11 cellular contexts compared by ENCODE assay signal in genomic region chr1:68384872-68385390, GRCh38.
DNase-seq lines count a peak whose midpoint lies in the region; ATAC-seq, FAIRE-seq and TF ChIP-seq lines count a peak whose summit lies in the region.
"Had no signal": no experiment of that assay in that cellular context is flagged by ENCODE, and none has a peak within 500 bp of the region (broad histone marks: within the 10 kb centered on the region; RNA-seq: fewer than 3 reads in every experiment).

No MANE protein-coding gene starts in this region.

- no peak for TF ChIP-seq POLR2A in H54 (IDR thresholded peaks at IDR 0.05; ENCODE audit: low read depth, low read length)

- no peaks in the 10 kb centered on the region for H3K9me3 ChIP-seq in SJSA1 (replicated peaks)

- peaks cover 25% of the 10 kb centered on the region for H3K4me1 ChIP-seq in SJSA1 (replicated peaks)

- ATAC-seq in HG03520 (IDR thresholded peaks at IDR 0.05; ENCODE audit: unreplicated experiment) (no peak), GM21528 (IDR thresholded peaks at IDR 0.05; ENCODE audit: low FRiP score, unreplicated experiment) (no peak)

- H3K27ac ChIP-seq in SJSA1: peak overlapping the region; percentile 71

- no peak for TF ChIP-seq CTCF in fibroblast of mammary gland (conservative IDR thresholded peaks at IDR 0.05; ENCODE audit: control insufficient read depth, insufficient read depth, low read depth, low read length)

- H3K27me3 ChIP-seq in SJSA1 (replicated peaks): no peaks in the 10 kb centered on the region

- H3K4me3 ChIP-seq in SJSA1: no peak overlapping the region
- H3K4me3 ChIP-seq in fibroblast of mammary gland (ENCODE audit: control insufficient read depth, low read depth, low read length): no peak overlapping the region

- no peak overlapping the region for H3K4me3 Mint-ChIP-seq in activated T-helper 1 cell treated with anti-CD3 and anti-CD28 coated beads, Interleukin-12 subunit alpha, Interleukin-12 subunit beta, Interleukin-2, Interleukin-4 antibody, amounts not matched to agents 30 ng/mL and 10 ng/mL and 1 ng/mL, durations not matched to agents 14 hours and 24 hours and 36 hours
- H3K4me3 Mint-ChIP-seq: stimulated activated naive CD8-positive, alpha-beta T cell treated with anti-CD3 and anti-CD28 coated beads, Interleukin-15, Interleukin-2, amounts not matched to agents 100 ng/mL and 50 ng/mL, for 24 hours had no signal

- H3K27me3 Mint-ChIP-seq in activated T-helper 1 cell treated with anti-CD3 and anti-CD28 coated beads, Interleukin-12 subunit alpha, Interleukin-12 subunit beta, Interleukin-2, Interleukin-4 antibody, amounts not matched to agents 30 ng/mL and 10 ng/mL and 1 ng/mL, durations not matched to agents 14 hours and 24 hours and 36 hours (ENCODE audit: insufficient read depth): no peaks in the 10 kb centered on the region
- H3K27me3 Mint-ChIP-seq: stimulated activated naive CD8-positive, alpha-beta T cell treated with anti-CD3 and anti-CD28 coated beads, Interleukin-15, Interleukin-2, amounts not matched to agents 100 ng/mL and 50 ng/mL, for 24 hours had no signal

- H3K36me3 ChIP-seq in SJSA1: no peaks in the 10 kb centered on the region

- DNase-seq in H54 (ENCODE audit: insufficient read length, low spot score) (no peak), SJSA1 (ENCODE audit: low read depth in 1 of 2, low spot score in 2 of 2) (no peak), fibroblast of mammary gland (ENCODE audit: low read depth) (peak; percentile 92), renal cortical epithelial cell (ENCODE audit: low read depth) (peak; percentile 77)
- no peak for DNase-seq in activated CD4-positive, alpha-beta T cell treated with anti-CD3 and anti-CD28 coated beads, Interleukin-2, amount 50 U/mL, for 4 hours
- DNase-seq in activated T-helper 1 cell treated with anti-CD3 and anti-CD28 coated beads, Interleukin-12 subunit alpha, Interleukin-12 subunit beta, Interleukin-2, Interleukin-4 antibody, amounts not matched to agents 30 ng/mL and 10 ng/mL and 1 ng/mL, durations not matched to agents 14 hours and 24 hours and 36 hours (ENCODE audit: low spot score): no peak
- DNase-seq: DND-41, NCI-H1694 had no signal

- intact Hi-C loops in activated T-helper 1 cell treated with anti-CD3 and anti-CD28 coated beads, Interleukin-12 subunit alpha, Interleukin-12 subunit beta, Interleukin-2, Interleukin-4 antibody, amounts not matched to agents 30 ng/mL and 10 ng/mL and 1 ng/mL, durations not matched to agents 14 hours and 24 hours and 36 hours (cut with micrococcal nuclease): no loop called here

- H3K27ac Mint-ChIP-seq in activated T-helper 1 cell treated with anti-CD3 and anti-CD28 coated beads, Interleukin-12 subunit alpha, Interleukin-12 subunit beta, Interleukin-2, Interleukin-4 antibody, amounts not matched to agents 30 ng/mL and 10 ng/mL and 1 ng/mL, durations not matched to agents 14 hours and 24 hours and 36 hours: no peak overlapping the region
- H3K27ac Mint-ChIP-seq: stimulated activated naive CD8-positive, alpha-beta T cell treated with anti-CD3 and anti-CD28 coated beads, Interleukin-15, Interleukin-2, amounts not matched to agents 100 ng/mL and 50 ng/mL, for 24 hours had no signal

- FAIRE-seq in H54 (lab: Jason Lieb, UNC): peak; percentile 94

- H3K4me1 Mint-ChIP-seq in activated T-helper 1 cell treated with anti-CD3 and anti-CD28 coated beads, Interleukin-12 subunit alpha, Interleukin-12 subunit beta, Interleukin-2, Interleukin-4 antibody, amounts not matched to agents 30 ng/mL and 10 ng/mL and 1 ng/mL, durations not matched to agents 14 hours and 24 hours and 36 hours (ENCODE audit: low read depth): no peaks in the 10 kb centered on the region

- H3K36me3 Mint-ChIP-seq in activated T-helper 1 cell treated with anti-CD3 and anti-CD28 coated beads, Interleukin-12 subunit alpha, Interleukin-12 subunit beta, Interleukin-2, Interleukin-4 antibody, amounts not matched to agents 30 ng/mL and 10 ng/mL and 1 ng/mL, durations not matched to agents 14 hours and 24 hours and 36 hours (ENCODE audit: low read depth): no peaks in the 10 kb centered on the region

- no peaks in the 10 kb centered on the region for H3K9me3 Mint-ChIP-seq in activated T-helper 1 cell treated with anti-CD3 and anti-CD28 coated beads, Interleukin-12 subunit alpha, Interleukin-12 subunit beta, Interleukin-2, Interleukin-4 antibody, amounts not matched to agents 30 ng/mL and 10 ng/mL and 1 ng/mL, durations not matched to agents 14 hours and 24 hours and 36 hours
- H3K9me3 Mint-ChIP-seq: stimulated activated naive CD8-positive, alpha-beta T cell treated with anti-CD3 and anti-CD28 coated beads, Interleukin-15, Interleukin-2, amounts not matched to agents 100 ng/mL and 50 ng/mL, for 24 hours had no signal

Comparison
In these comparisons a context has a peak if more than half of its experiments do, and no peak if none do; other contexts are left out.
1. DNase-seq: peak in fibroblast of mammary gland (single experiment) and renal cortical epithelial cell (single experiment); none in H54 (single experiment), SJSA1 (0 of 2), activated CD4-positive, alpha-beta T cell treated with anti-CD3 and anti-CD28 coated beads, Interleukin-2, amount 50 U/mL, for 4 hours (0 of 2) and activated T-helper 1 cell treated with anti-CD3 and anti-CD28 coated beads, Interleukin-12 subunit alpha, Interleukin-12 subunit beta, Interleukin-2, Interleukin-4 antibody, amounts not matched to agents 30 ng/mL and 10 ng/mL and 1 ng/mL, durations not matched to agents 14 hours and 24 hours and 36 hours (single experiment).